ENCODE assay signal across 15 cellular contexts in genomic region chr7:26525413-26526287, GRCh38.
DNase-seq lines count a peak whose midpoint lies in the region; ATAC-seq and TF ChIP-seq lines count a peak whose summit lies in the region.
"Had no signal": no experiment of that assay in that cellular context is flagged by ENCODE, and none has a peak within 500 bp of the region (broad histone marks: within the 10 kb centered on the region; RNA-seq: fewer than 3 reads in every experiment).

No MANE protein-coding gene starts in this region.

- peaks cover 41% of the 10 kb centered on the region for H3K27me3 Mint-ChIP-seq in activated CD8-positive, alpha-beta memory T cell treated with anti-CD3 and anti-CD28 coated beads, Interleukin-2, amount 10 ng/mL, durations not matched to agents 7 days and 5 days
- H3K27me3 Mint-ChIP-seq in WTC11 (ENCODE audit: low read depth) = no peaks in the 10 kb centered on the region

- no peak for TF ChIP-seq EP300 in suprapubic skin (IDR thresholded peaks at IDR 0.05)

- CTCF ChIA-PET in activated CD8-positive, alpha-beta memory T cell treated with anti-CD3 and anti-CD28 coated beads, Interleukin-2, amount 10 ng/mL, durations not matched to agents 7 days and 5 days (lab: Charles Lee) = no interaction called here
- CTCF ChIA-PET in WTC11 (lab: Charles Lee) = no interaction called here

- H3K9me3 ChIP-seq in colonic mucosa (no peaks in the 10 kb centered on the region), suprapubic skin (no peaks in the 10 kb centered on the region)

- DNase-seq in DMS153 (lab: John Stamatoyannopoulos, UW) (peak; percentile 95), NCI-H1417 (lab: John Stamatoyannopoulos, UW) (peak; percentile 81 to 98 (median 87)), NCI-H526 treated with DMSO at 0.1 percent for 48 hours (lab: John Stamatoyannopoulos, UW) (peak; percentile 87), colonic mucosa (peak; percentile 53), A172 (ENCODE audit: low spot score) (no peak), suprapubic skin (ENCODE audit: low spot score in 2 of 2) (no peak), WTC11 (ENCODE audit: low spot score) (no peak)
- DNase-seq in activated CD8-positive, alpha-beta memory T cell treated with anti-CD3 and anti-CD28 coated beads, Interleukin-2, amount 10 ng/mL, durations not matched to agents 7 days and 5 days = no peak
- DNase-seq: activated B cell treated with CpG ODN at 0.5 μM for 24 hours; activated effector memory CD4-positive, alpha-beta T cell treated with anti-CD3 and anti-CD28 coated beads, Interleukin-2, amount 50 U/mL, for 16 hours; NCI-H524 treated with DMSO at 0.1 percent for 48 hours; stomach; T-helper 1 cell had no signal

- no peak overlapping the region for H3K9ac ChIP-seq in colonic mucosa (ENCODE audit: low read depth in 2 of 2, low read length in 2 of 2)

- TF ChIP-seq CTCF in colonic mucosa (IDR thresholded peaks at IDR 0.05) = no peak
- TF ChIP-seq CTCF in suprapubic skin (IDR thresholded peaks at IDR 0.05) = no peak
- TF ChIP-seq CTCF in WTC11 (IDR thresholded peaks at IDR 0.05) = no peak

- no peak overlapping the region for H3K4me3 ChIP-seq in colonic mucosa
- H3K4me3 ChIP-seq in suprapubic skin = no peak overlapping the region
- H3K4me3 ChIP-seq: stomach had no signal

- WGBS in suprapubic skin = 79% methylated on average over 17 of the region's 17 CpGs

- H3K4me3 Mint-ChIP-seq in activated CD8-positive, alpha-beta memory T cell treated with anti-CD3 and anti-CD28 coated beads, Interleukin-2, amount 10 ng/mL, durations not matched to agents 7 days and 5 days = no peak overlapping the region
- H3K4me3 Mint-ChIP-seq in WTC11 = no peak overlapping the region
- H3K4me3 Mint-ChIP-seq: activated B cell treated with CpG ODN at 0.5 μM for 24 hours; natural killer cell treated with Interleukin-12 subunit alpha and Interleukin-12 subunit beta and Interleukin-15 and Interleukin-18, amount 100 ng/mL, for 72 hours had no signal

- no peaks in the 10 kb centered on the region for H3K9me3 Mint-ChIP-seq in activated CD8-positive, alpha-beta memory T cell treated with anti-CD3 and anti-CD28 coated beads, Interleukin-2, amount 10 ng/mL, durations not matched to agents 7 days and 5 days (ENCODE audit: low read depth)
- peaks cover 12% of the 10 kb centered on the region for H3K9me3 Mint-ChIP-seq in WTC11
- H3K9me3 Mint-ChIP-seq: natural killer cell treated with Interleukin-12 subunit alpha and Interleukin-12 subunit beta and Interleukin-15 and Interleukin-18, amount 100 ng/mL, for 72 hours had no signal

- H3K27ac ChIP-seq in colonic mucosa (no peak overlapping the region), suprapubic skin (no peak overlapping the region)
- H3K27ac ChIP-seq: HL-60, stomach had no signal

- TF ChIP-seq POLR2A in suprapubic skin (IDR thresholded peaks at IDR 0.05) = no peak

- intact Hi-C loops in colonic mucosa (cut with DNase I) = no loop called here

- no peak overlapping the region for H3K27ac Mint-ChIP-seq in activated CD8-positive, alpha-beta memory T cell treated with anti-CD3 and anti-CD28 coated beads, Interleukin-2, amount 10 ng/mL, durations not matched to agents 7 days and 5 days
- H3K27ac Mint-ChIP-seq in WTC11 = no peak overlapping the region
- H3K27ac Mint-ChIP-seq: activated B cell treated with CpG ODN at 0.5 μM for 24 hours; natural killer cell treated with Interleukin-12 subunit alpha and Interleukin-12 subunit beta and Interleukin-15 and Interleukin-18, amount 100 ng/mL, for 72 hours had no signal

- ATAC-seq in activated CD8-positive, alpha-beta memory T cell treated with anti-CD3 and anti-CD28 coated beads, Interleukin-2, amount 10 ng/mL, durations not matched to agents 7 days and 5 days = no peak
- no peak for ATAC-seq in WTC11
- ATAC-seq: natural killer cell treated with Interleukin-12 subunit alpha and Interleukin-12 subunit beta and Interleukin-15 and Interleukin-18, amount 100 ng/mL, for 72 hours had no signal

- no peaks in the 10 kb centered on the region for H3K36me3 Mint-ChIP-seq in activated CD8-positive, alpha-beta memory T cell treated with anti-CD3 and anti-CD28 coated beads, Interleukin-2, amount 10 ng/mL, durations not matched to agents 7 days and 5 days
- H3K36me3 Mint-ChIP-seq in WTC11 = no peaks in the 10 kb centered on the region
- H3K36me3 Mint-ChIP-seq: natural killer cell treated with Interleukin-12 subunit alpha and Interleukin-12 subunit beta and Interleukin-15 and Interleukin-18, amount 100 ng/mL, for 72 hours had no signal

- H3K4me1 ChIP-seq in colonic mucosa = no peaks in the 10 kb centered on the region
- H3K4me1 ChIP-seq in suprapubic skin = no peaks in the 10 kb centered on the region
- H3K4me1 ChIP-seq: stomach had no signal

- POLR2A ChIA-PET in WTC11 (lab: Charles Lee) = no interaction called here

- H3K36me3 ChIP-seq in colonic mucosa (no peaks in the 10 kb centered on the region), suprapubic skin (no peaks in the 10 kb centered on the region)
- H3K36me3 ChIP-seq: stomach had no signal

- H3K27me3 ChIP-seq in colonic mucosa = no peaks in the 10 kb centered on the region
- no peaks in the 10 kb centered on the region for H3K27me3 ChIP-seq in suprapubic skin
- H3K27me3 ChIP-seq: stomach had no signal

- H3K4me1 Mint-ChIP-seq in activated CD8-positive, alpha-beta memory T cell treated with anti-CD3 and anti-CD28 coated beads, Interleukin-2, amount 10 ng/mL, durations not matched to agents 7 days and 5 days = no peaks in the 10 kb centered on the region
- no peaks in the 10 kb centered on the region for H3K4me1 Mint-ChIP-seq in WTC11

TF ChIP-seq in WTC11, 78 proteins besides CTCF, POLR2A, EP300 and RAD21 (continues in another document):
- TF ChIP-seq NR2C2 (CRISPR knock-in tag; IDR thresholded peaks at IDR 0.05) = no peak
- TF ChIP-seq TP53 (CRISPR knock-in tag; IDR thresholded peaks at IDR 0.05) = no peak
- no peak for TF ChIP-seq KAT7 (CRISPR knock-in tag; IDR thresholded peaks at IDR 0.05; ENCODE audit: borderline replicate concordance)
- no peak for TF ChIP-seq E2F1 (CRISPR knock-in tag; IDR thresholded peaks at IDR 0.05)
- TF ChIP-seq NFYB (CRISPR knock-in tag; conservative IDR thresholded peaks at IDR 0.05; ENCODE audit: low read depth) = no peak
- no peak for TF ChIP-seq SMAD3 (CRISPR knock-in tag; IDR thresholded peaks at IDR 0.05; ENCODE audit: borderline replicate concordance)
- no peak for TF ChIP-seq AR (CRISPR knock-in tag; IDR thresholded peaks at IDR 0.05)
- TF ChIP-seq ESRRA (CRISPR knock-in tag; IDR thresholded peaks at IDR 0.05; ENCODE audit: borderline replicate concordance) = no peak
- TF ChIP-seq MXD4 (CRISPR knock-in tag; IDR thresholded peaks at IDR 0.05; ENCODE audit: borderline replicate concordance) = no peak
- no peak for TF ChIP-seq ZNF138 (CRISPR knock-in tag; conservative IDR thresholded peaks at IDR 0.05)
- TF ChIP-seq HMGXB4 (CRISPR knock-in tag; IDR thresholded peaks at IDR 0.05) = no peak
- TF ChIP-seq ZNF416 (CRISPR knock-in tag; IDR thresholded peaks at IDR 0.05) = no peak
- TF ChIP-seq SOX15 (CRISPR knock-in tag; IDR thresholded peaks at IDR 0.05) = no peak

Comparison
In these comparisons a context has a peak if more than half of its experiments do, and no peak if none do; other contexts are left out.
1. DNase-seq: peak in DMS153 (single experiment), NCI-H1417 (3 of 3), NCI-H526 treated with DMSO at 0.1 percent for 48 hours (single experiment) and colonic mucosa (single experiment); none in activated CD8-positive, alpha-beta memory T cell treated with anti-CD3 and anti-CD28 coated beads, Interleukin-2, amount 10 ng/mL, durations not matched to agents 7 days and 5 days (single experiment), A172 (single experiment), suprapubic skin (0 of 2) and WTC11 (single experiment).